Comparison of ENCODE assay signal across 23 cellular contexts in genomic region chr15:85681391-85681790, GRCh38.
DNase-seq lines count a peak whose midpoint lies in the region; ATAC-seq and TF ChIP-seq lines count a peak whose summit lies in the region.
"Had no signal": no experiment of that assay in that cellular context is flagged by ENCODE, and none has a peak within 500 bp of the region (broad histone marks: within the 10 kb centered on the region; RNA-seq: fewer than 3 reads in every experiment).

No MANE protein-coding gene starts in this region.

- DNase-seq in heart right ventricle (no peak), Right ventricle myocardium superior (no peak), Karpas-422 (no peak), uterus (no peak), Caco-2 (no peak), erythroblast (lab: John Stamatoyannopoulos, UW) (no peak)
- DNase-seq: activated CD4-positive, alpha-beta T cell treated with anti-CD3 and anti-CD28 coated beads, Interleukin-2, amount 10 ng/mL, durations not matched to agents 24 days and 14 days; activated naive CD4-positive, alpha-beta T cell; activated T-cell treated with anti-CD3 and anti-CD28 coated beads, Interleukin-2, amount 50 U/mL, for 4 hours; foreskin melanocyte; H9; NCI-H1436; NCI-H748 treated with DMSO at 0.1 percent for 48 hours; occipital lobe; stomach; T-helper 9 cell had no signal

- no peak overlapping the region for H2AFZ ChIP-seq in Karpas-422 (ENCODE audit: low read length)

- 54 to 58% methylated on average over 4 of the region's 4 CpGs for WGBS in heart right ventricle, 2 donors

- ATAC-seq in heart right ventricle = no peak
- ATAC-seq in Right ventricle myocardium superior (ENCODE audit: poor library complexity) = no peak
- no peak for ATAC-seq in activated T-helper 17 cell treated with anti-CD3 and anti-CD28 coated beads, Interleukin-2, amount 50 U/mL, for 72 hours (replicated peaks)
- ATAC-seq: activated T-cell treated with anti-CD3 and anti-CD28 coated beads, Interleukin-2, amount 50 U/mL, for 4 hours; body of pancreas; natural killer cell treated with Interleukin-12 subunit alpha and Interleukin-12 subunit beta and Interleukin-15 and Interleukin-18, amount 100 ng/mL, for 72 hours; Right ventricle myocardium inferior; WTC11 had no signal

- H3K9me3 ChIP-seq in heart right ventricle (no peaks in the 10 kb centered on the region), Karpas-422 (ENCODE audit: low read length) (no peaks in the 10 kb centered on the region), uterus (no peaks in the 10 kb centered on the region), Caco-2 (no peaks in the 10 kb centered on the region)
- H3K9me3 ChIP-seq: body of pancreas, stomach had no signal

- H3K79me2 ChIP-seq in Karpas-422 (ENCODE audit: low read length) = no peaks in the 10 kb centered on the region; the same call in 1 of the 2 replicates

- TF ChIP-seq CTCF in heart right ventricle (IDR thresholded peaks at IDR 0.05) = no peak
- TF ChIP-seq CTCF in uterus (IDR thresholded peaks at IDR 0.05) = no peak
- no peak for TF ChIP-seq CTCF in Caco-2 (IDR thresholded peaks at IDR 0.05; ENCODE audit: insufficient read depth in 1 of 2, low read depth in 1 of 2, low read length in 1 of 2, severe bottlenecking in 1 of 2, unreplicated experiment in 1 of 2)

- TF ChIP-seq POLR2A in uterus (IDR thresholded peaks at IDR 0.05) (no peak), erythroblast (IDR thresholded peaks at IDR 0.05; ENCODE audit: low read length) (no peak)

- H3K9ac ChIP-seq in Karpas-422 (ENCODE audit: low read length) = 0 out of 2 replicates have a peak overlapping the region, but pooled peaks have one; percentile 3

- peaks cover 0 to 48% (median 9%) of the 10 kb centered on the region in 9 donors for H3K4me1 ChIP-seq in heart right ventricle
- H3K4me1 ChIP-seq in Karpas-422 (ENCODE audit: low read length) = peaks cover 33% of the 10 kb centered on the region
- no peaks in the 10 kb centered on the region for H3K4me1 ChIP-seq in uterus
- H3K4me1 ChIP-seq in Caco-2 = no peaks in the 10 kb centered on the region

- peaks cover 87% of the 10 kb centered on the region for H3K36me3 Mint-ChIP-seq in activated T-helper 17 cell treated with anti-CD3 and anti-CD28 coated beads, Interleukin-2, amount 50 U/mL, for 72 hours (ENCODE audit: low read depth)
- peaks cover 27% of the 10 kb centered on the region for H3K36me3 Mint-ChIP-seq in Caco-2 (ENCODE audit: insufficient read depth, unreplicated experiment)

- H3K9me3 Mint-ChIP-seq in activated T-helper 17 cell treated with anti-CD3 and anti-CD28 coated beads, Interleukin-2, amount 50 U/mL, for 72 hours = no peaks in the 10 kb centered on the region
- H3K9me3 Mint-ChIP-seq in Caco-2 (ENCODE audit: unreplicated experiment) = no peaks in the 10 kb centered on the region
- H3K9me3 Mint-ChIP-seq: activated CD4-positive, alpha-beta T cell treated with anti-CD3 and anti-CD28 coated beads, Interleukin-2, amount 10 ng/mL, durations not matched to agents 24 days and 14 days; activated T-cell treated with anti-CD3 and anti-CD28 coated beads, Interleukin-2, amount 50 U/mL, for 4 hours; H9; natural killer cell treated with Interleukin-12 subunit alpha and Interleukin-12 subunit beta and Interleukin-15 and Interleukin-18, amount 100 ng/mL, for 72 hours; WTC11 had no signal

- H3K4me3 ChIP-seq in heart right ventricle (no peak overlapping the region), Karpas-422 (ENCODE audit: low read length) (no peak overlapping the region), uterus (no peak overlapping the region), Caco-2 (ENCODE audit: low read depth, low read length) (no peak overlapping the region)
- H3K4me3 ChIP-seq: body of pancreas, lung, stomach had no signal

- H3K36me3 ChIP-seq in heart right ventricle (peaks cover 0 to 100% (median 41%) of the 10 kb centered on the region in 9 donors), Karpas-422 (ENCODE audit: insufficient read depth, low read length) (peaks cover 3% of the 10 kb centered on the region; the same call in 1 of the 2 replicates), uterus (no peaks in the 10 kb centered on the region), Caco-2 (ENCODE audit: control insufficient read depth, insufficient read depth, low read length) (no peaks in the 10 kb centered on the region)

- peaks cover 3% of the 10 kb centered on the region for H3K4me1 Mint-ChIP-seq in activated T-helper 17 cell treated with anti-CD3 and anti-CD28 coated beads, Interleukin-2, amount 50 U/mL, for 72 hours
- peaks cover 3% of the 10 kb centered on the region for H3K4me1 Mint-ChIP-seq in Caco-2 (ENCODE audit: low read depth, unreplicated experiment)
- H3K4me1 Mint-ChIP-seq: H9, WTC11 had no signal

- intact Hi-C loops in heart right ventricle (cut with DNase I) (loop anchor here in 1 of 10 donors (10.0 kb wide), 1 partner anchor 57 kb away; no protein-coding TSS in a partner anchor), Right ventricle myocardium superior (cut with DNase I) (no loop called here), uterus (cut with DNase I; ENCODE audit: low total_unique reads) (no loop called here), Caco-2 (cut with micrococcal nuclease; ENCODE audit: unreplicated experiment) (no loop called here)

- H3K27ac Mint-ChIP-seq in activated T-helper 17 cell treated with anti-CD3 and anti-CD28 coated beads, Interleukin-2, amount 50 U/mL, for 72 hours = peak overlapping the region; percentile 52
- H3K27ac Mint-ChIP-seq in Caco-2 (ENCODE audit: unreplicated experiment) = no peak overlapping the region
- H3K27ac Mint-ChIP-seq: activated CD4-positive, alpha-beta T cell treated with anti-CD3 and anti-CD28 coated beads, Interleukin-2, amount 10 ng/mL, durations not matched to agents 24 days and 14 days; WTC11 had no signal

- peak overlapping the region; percentile 33 for H3K4me2 ChIP-seq in Karpas-422 (ENCODE audit: low read depth, low read length, poor library complexity, severe bottlenecking)

- H3K27ac ChIP-seq in heart right ventricle (peak overlapping the region in 7 of 10 donors; percentile 2 to 42 (median 24)), Karpas-422 (ENCODE audit: low read length) (peak overlapping the region; percentile 57), uterus (peak overlapping the region; percentile 25 to 98)
- H3K27ac ChIP-seq: HL-60, stomach had no signal

- H4K20me1 ChIP-seq in Karpas-422 (ENCODE audit: insufficient read depth, low read depth, low read length) = no peaks in the 10 kb centered on the region

- H3K27me3 Mint-ChIP-seq in activated T-helper 17 cell treated with anti-CD3 and anti-CD28 coated beads, Interleukin-2, amount 50 U/mL, for 72 hours = no peaks in the 10 kb centered on the region
- H3K27me3 Mint-ChIP-seq in Caco-2 (ENCODE audit: insufficient read depth, unreplicated experiment) = no peaks in the 10 kb centered on the region
- H3K27me3 Mint-ChIP-seq: activated CD4-positive, alpha-beta T cell treated with anti-CD3 and anti-CD28 coated beads, Interleukin-2, amount 10 ng/mL, durations not matched to agents 24 days and 14 days; natural killer cell treated with Interleukin-12 subunit alpha and Interleukin-12 subunit beta and Interleukin-15 and Interleukin-18, amount 100 ng/mL, for 72 hours had no signal

- BruUV-seq in Caco-2 (replicated peaks; lab: Mats Ljungman, UMichigan) = no TSS peak

- H3K4me3 Mint-ChIP-seq in activated T-helper 17 cell treated with anti-CD3 and anti-CD28 coated beads, Interleukin-2, amount 50 U/mL, for 72 hours = no peak overlapping the region
- no peak overlapping the region for H3K4me3 Mint-ChIP-seq in Caco-2 (ENCODE audit: unreplicated experiment)
- H3K4me3 Mint-ChIP-seq: activated CD4-positive, alpha-beta T cell treated with anti-CD3 and anti-CD28 coated beads, Interleukin-2, amount 10 ng/mL, durations not matched to agents 24 days and 14 days; activated T-cell treated with anti-CD3 and anti-CD28 coated beads, Interleukin-2, amount 50 U/mL, for 4 hours; H9; natural killer cell treated with Interleukin-12 subunit alpha and Interleukin-12 subunit beta and Interleukin-15 and Interleukin-18, amount 100 ng/mL, for 72 hours; WTC11 had no signal

- CTCF ChIA-PET in Caco-2 (lab: Charles Lee) = no interaction called here

- H3K27me3 ChIP-seq in heart right ventricle (no peaks in the 10 kb centered on the region), Karpas-422 (ENCODE audit: low read length) (no peaks in the 10 kb centered on the region), uterus (no peaks in the 10 kb centered on the region), Caco-2 (replicated peaks; ENCODE audit: control insufficient read depth, insufficient read depth, low read length) (no peaks in the 10 kb centered on the region)
- H3K27me3 ChIP-seq: body of pancreas, stomach had no signal

- H3K9me2 ChIP-seq in Karpas-422 (replicated peaks; ENCODE audit: insufficient read depth, low read length) = no peaks in the 10 kb centered on the region

- POLR2A ChIA-PET in Caco-2 (lab: Charles Lee) = no interaction called here
